11 cellular contexts compared by ENCODE assay signal in genomic region chr11:27795955-27796861, GRCh38.
DNase-seq lines count a peak whose midpoint lies in the region; ATAC-seq and TF ChIP-seq lines count a peak whose summit lies in the region.
"Had no signal": no experiment of that assay in that cellular context is flagged by ENCODE, and none has a peak within 500 bp of the region (broad histone marks: within the 10 kb centered on the region; RNA-seq: fewer than 3 reads in every experiment).

No MANE protein-coding gene starts in this region.

- H2AFZ ChIP-seq in smooth muscle cell (ENCODE audit: low read depth) = no peak overlapping the region

- H3K4me3 ChIP-seq in smooth muscle cell (peak overlapping the region; percentile 24), ascending aorta (no peak overlapping the region)

- H3F3A ChIP-seq in smooth muscle cell (ENCODE audit: low read depth) = no peaks in the 10 kb centered on the region

- H3K9me3 ChIP-seq in smooth muscle cell (replicated peaks; ENCODE audit: low read depth) (no peaks in the 10 kb centered on the region), ascending aorta (no peaks in the 10 kb centered on the region)

- no peaks in the 10 kb centered on the region for H4K20me1 ChIP-seq in smooth muscle cell (ENCODE audit: low read depth)

- H3K36me3 ChIP-seq in smooth muscle cell (ENCODE audit: low read depth) (no peaks in the 10 kb centered on the region), ascending aorta (no peaks in the 10 kb centered on the region)

- H3K4me1 ChIP-seq in smooth muscle cell (ENCODE audit: low read depth) = peaks cover 16% of the 10 kb centered on the region
- H3K4me1 ChIP-seq in ascending aorta = no peaks in the 10 kb centered on the region

- no peak overlapping the region for H3K9ac ChIP-seq in smooth muscle cell (ENCODE audit: low read depth)

- DNase-seq in HT-29 (ENCODE audit: low spot score) = peak; percentile 87
- DNase-seq in NCI-H2107 treated with DMSO at 0.1 percent for 48 hours (lab: John Stamatoyannopoulos, UW; ENCODE audit: unreplicated experiment) = peak; percentile 98
- DNase-seq in fibroblast of peridontal ligament (ENCODE audit: extremely low read depth) = peak; percentile 27
- DNase-seq in smooth muscle cell (lab: John Stamatoyannopoulos, UW; ENCODE audit: unreplicated experiment) = no peak
- no peak for DNase-seq in hypothalamus (lab: John Stamatoyannopoulos, UW)
- no peak for DNase-seq in ascending aorta (ENCODE audit: low spot score in 2 of 2)
- DNase-seq: activated CD4-positive, alpha-beta T cell treated with anti-CD3 and anti-CD28 coated beads, Interleukin-2, amount 50 U/mL, for 1 hour; activated naive CD8-positive, alpha-beta T cell treated with anti-CD3 and anti-CD28 coated beads, Interleukin-2, amount 50 U/mL, for 24 hours; SHP77 had no signal

- H3K79me2 ChIP-seq in smooth muscle cell (ENCODE audit: low read depth) = no peaks in the 10 kb centered on the region

- TF ChIP-seq CTCF in smooth muscle cell (IDR thresholded peaks at IDR 0.05; ENCODE audit: borderline replicate concordance, insufficient read depth, poor library complexity, severe bottlenecking) (no peak), ascending aorta (IDR thresholded peaks at IDR 0.05) (no peak)

- ATAC-seq in HG03521 (IDR thresholded peaks at IDR 0.05; ENCODE audit: unreplicated experiment) = no peak
- ATAC-seq: activated naive CD8-positive, alpha-beta T cell treated with anti-CD3 and anti-CD28 coated beads, Interleukin-2, amount 50 U/mL, for 24 hours; esophagus mucosa had no signal

- no peak overlapping the region for H3K4me2 ChIP-seq in smooth muscle cell

- 16% methylated on average over 9 of the region's 9 CpGs for WGBS in smooth muscle cell (ENCODE audit: low lambda C conversion rate)

- peaks cover 8% of the 10 kb centered on the region for H3K27me3 ChIP-seq in smooth muscle cell (ENCODE audit: low read depth)
- no peaks in the 10 kb centered on the region for H3K27me3 ChIP-seq in ascending aorta

- intact Hi-C loops in ascending aorta (cut with DNase I) = no loop called here

- H3K27ac ChIP-seq in smooth muscle cell (ENCODE audit: low read depth) = no peak overlapping the region
- H3K27ac ChIP-seq in ascending aorta = no peak overlapping the region

Comparison
In these comparisons a context has a peak if more than half of its experiments do, and no peak if none do; other contexts are left out.
1. DNase-seq: peak in HT-29 (single experiment), NCI-H2107 treated with DMSO at 0.1 percent for 48 hours (single experiment) and fibroblast of peridontal ligament (single experiment); none in smooth muscle cell (single experiment), hypothalamus (0 of 51) and ascending aorta (0 of 2).